Comparison of ENCODE assay signal across 9 cellular contexts in genomic region chr3:130250982-130251381, GRCh38.
"Had no signal": no experiment of that assay in that cellular context is flagged by ENCODE, and none has a peak within 500 bp of the region (broad histone marks: within the 10 kb centered on the region; RNA-seq: fewer than 3 reads in every experiment).

No MANE protein-coding gene starts in this region.

- H3K4me1 Mint-ChIP-seq: GM23338, H9 had no signal

- H3K36me3 Mint-ChIP-seq: IgD-negative memory B cell had no signal

- H3K4me3 ChIP-seq: GM23338 had no signal

- H3K27ac Mint-ChIP-seq: GM23338, H9, IgD-negative memory B cell had no signal

- H3K9me3 Mint-ChIP-seq: GM23338, H9, IgD-negative memory B cell had no signal

- FAIRE-seq: H1, H54, HepG2 had no signal

- H3K4me3 Mint-ChIP-seq: GM23338, H9, IgD-negative memory B cell had no signal

- ATAC-seq: GM23338, HepG2 had no signal

- H3K27ac ChIP-seq: HL-60 had no signal

- DNase-seq: H9, HCEC 1CT, KBM-7 had no signal
